In genomic region chr12:62760779-62761178, GRCh38 we compare ENCODE assay signal across 10 cellular contexts.
DNase-seq lines count a peak whose midpoint lies in the region; ATAC-seq, FAIRE-seq and TF ChIP-seq lines count a peak whose summit lies in the region.
"Had no signal": no experiment of that assay in that cellular context is flagged by ENCODE, and none has a peak within 500 bp of the region (broad histone marks: within the 10 kb centered on the region; RNA-seq: fewer than 3 reads in every experiment).

No MANE protein-coding gene starts in this region.

- H3K27me3 ChIP-seq in foreskin keratinocyte = no peaks in the 10 kb centered on the region

- H3K36me3 Mint-ChIP-seq in T-cell = no peaks in the 10 kb centered on the region

- H3K4me1 ChIP-seq in foreskin keratinocyte = no peaks in the 10 kb centered on the region

- POLR2A ChIA-PET in T-cell (lab: Charles Lee) = no interaction called here

- FAIRE-seq in GM18507 (lab: Jason Lieb, UNC) = peak; percentile 31

- no peak overlapping the region for H3K4me3 Mint-ChIP-seq in T-cell
- H3K4me3 Mint-ChIP-seq: activated CD4-positive, alpha-beta T cell treated with anti-CD3 and anti-CD28 coated beads, Interleukin-2, amount 10 ng/mL, durations not matched to agents 7 days and 5 days had no signal

- TF ChIP-seq CTCF in foreskin keratinocyte (conservative IDR thresholded peaks at IDR 0.05) = no peak

- H3K27ac Mint-ChIP-seq in T-cell = no peak overlapping the region
- H3K27ac Mint-ChIP-seq: activated CD4-positive, alpha-beta T cell treated with anti-CD3 and anti-CD28 coated beads, Interleukin-2, amount 10 ng/mL, durations not matched to agents 7 days and 5 days had no signal

- ATAC-seq in GM21737 (IDR thresholded peaks at IDR 0.05; ENCODE audit: unreplicated experiment) (peak; percentile 87), T-cell (replicated peaks in 1 of 4) (no peak), foreskin keratinocyte (no peak)

- peaks cover 4 to 10% of the 10 kb centered on the region in 2 donors for H3K27me3 Mint-ChIP-seq in T-cell

- H3K27ac ChIP-seq in foreskin keratinocyte = no peak overlapping the region
- H3K27ac ChIP-seq: epithelial cell of prostate had no signal

- CTCF ChIA-PET in T-cell (lab: Charles Lee) = no interaction called here

- DNase-seq in GM18507 (ENCODE audit: extremely low spot score, insufficient read length, low read depth) = peak; percentile 22
- DNase-seq in HT-29 (ENCODE audit: low spot score) = peak; percentile 71
- peak; percentile 6 for DNase-seq in kidney glomerular epithelial cell (lab: John Stamatoyannopoulos, UW)
- DNase-seq in cerebellar cortex (ENCODE audit: low spot score) = no peak
- no peak for DNase-seq in T-cell
- no peak for DNase-seq in foreskin keratinocyte
- no peak for DNase-seq in NOMO-1 treated with DMSO at 0.1 percent for 48 hours (lab: John Stamatoyannopoulos, UW; ENCODE audit: unreplicated experiment)
- DNase-seq: activated CD4-positive, alpha-beta T cell treated with anti-CD3 and anti-CD28 coated beads, Interleukin-2, amount 10 ng/mL, durations not matched to agents 7 days and 5 days had no signal

- H3K4me1 Mint-ChIP-seq in T-cell = no peaks in the 10 kb centered on the region

- H3K9me3 Mint-ChIP-seq in T-cell = no peaks in the 10 kb centered on the region

Comparison
In these comparisons a context has a peak if more than half of its experiments do, and no peak if none do; other contexts are left out.
1. DNase-seq: peak in GM18507 (single experiment), HT-29 (single experiment) and kidney glomerular epithelial cell (single experiment); none in cerebellar cortex (single experiment), T-cell (0 of 34), foreskin keratinocyte (0 of 2) and NOMO-1 treated with DMSO at 0.1 percent for 48 hours (single experiment).